8 cellular contexts compared by ENCODE assay signal in genomic region chr20:57390604-57391438, GRCh38. TPM values are rescaled to one million over a fixed set of nuclear protein-coding genes. Genes with fewer than 3 reads are reported as not detected.
DNase-seq lines count a peak whose midpoint lies in the region; ATAC-seq and TF ChIP-seq lines count a peak whose summit lies in the region.

RBM38 (plus strand) TSS chr20:57391396; CDS start chr20:57391582, 186 bp downstream.

- DNase-seq in CMK (ENCODE audit: low read depth) = peak; percentile 72
- peak; percentile 74 for DNase-seq in HT-29 (ENCODE audit: low spot score)
- DNase-seq in SJSA1 (ENCODE audit: low read depth in 1 of 2, low spot score in 2 of 2) = peak in 1 of 2 experiments; percentile 61
- DNase-seq in activated naive CD4-positive, alpha-beta T cell treated with anti-CD3 and anti-CD28 coated beads, Interleukin-2, amount 10 ng/mL, durations not matched to agents 7 days and 5 days = peak; percentile 80
- DNase-seq in globus pallidus (ENCODE audit: low spot score) = peak; percentile 78
- DNase-seq in omental fat pad (ENCODE audit: low spot score) = no peak

- CTCF ChIA-PET in activated naive CD4-positive, alpha-beta T cell treated with anti-CD3 and anti-CD28 coated beads, Interleukin-2, amount 10 ng/mL, durations not matched to agents 7 days and 5 days (lab: Charles Lee) = interaction anchor here (1.1 to 1.9 kb wide), 8 partner anchors 9 to 108 kb away, joined by 3 to 8 read pairs (median 5); no protein-coding TSS in a partner anchor

- ATAC-seq in GM19438 (IDR thresholded peaks at IDR 0.05; ENCODE audit: low read depth, unreplicated experiment) (peak; percentile 41), omental fat pad (ENCODE audit: low FRiP score) (peak; percentile 83)

- H3K9me3 ChIP-seq in SJSA1 (replicated peaks) = no peaks in the 10 kb centered on the region

- no peaks in the 10 kb centered on the region for H3K27me3 Mint-ChIP-seq in activated naive CD4-positive, alpha-beta T cell treated with anti-CD3 and anti-CD28 coated beads, Interleukin-2, amount 10 ng/mL, durations not matched to agents 7 days and 5 days

- no peaks in the 10 kb centered on the region for H3K27me3 ChIP-seq in SJSA1 (replicated peaks)

- H3K36me3 ChIP-seq in SJSA1 = peaks cover 24% of the 10 kb centered on the region

- H3K27ac Mint-ChIP-seq in activated naive CD4-positive, alpha-beta T cell treated with anti-CD3 and anti-CD28 coated beads, Interleukin-2, amount 10 ng/mL, durations not matched to agents 7 days and 5 days = peak within 1 kb of the TSS; percentile 95

- peak within 1 kb of the TSS; percentile 97 for H3K4me3 Mint-ChIP-seq in activated naive CD4-positive, alpha-beta T cell treated with anti-CD3 and anti-CD28 coated beads, Interleukin-2, amount 10 ng/mL, durations not matched to agents 7 days and 5 days

- peaks cover 49% of the 10 kb centered on the region for H3K4me1 Mint-ChIP-seq in activated naive CD4-positive, alpha-beta T cell treated with anti-CD3 and anti-CD28 coated beads, Interleukin-2, amount 10 ng/mL, durations not matched to agents 7 days and 5 days

- H3K4me1 ChIP-seq in SJSA1 (replicated peaks) = peaks cover 29% of the 10 kb centered on the region

- peak within 1 kb of the TSS; percentile 72 for H3K4me3 ChIP-seq in SJSA1

- no peak for TF ChIP-seq CTCF in omental fat pad (IDR thresholded peaks at IDR 0.05)

- H3K36me3 Mint-ChIP-seq in activated naive CD4-positive, alpha-beta T cell treated with anti-CD3 and anti-CD28 coated beads, Interleukin-2, amount 10 ng/mL, durations not matched to agents 7 days and 5 days = peaks cover 37% of the 10 kb centered on the region

- no peak within 1 kb of the TSS; the same call in 1 of the 2 replicates for H3K27ac ChIP-seq in SJSA1
- H3K27ac ChIP-seq in temporal lobe (ENCODE audit: low read depth, low read length) = peak within 1 kb of the TSS; percentile 27

- H3K9me3 Mint-ChIP-seq in activated naive CD4-positive, alpha-beta T cell treated with anti-CD3 and anti-CD28 coated beads, Interleukin-2, amount 10 ng/mL, durations not matched to agents 7 days and 5 days = no peaks in the 10 kb centered on the region

RNA-seq across cellular contexts. Expression of gene RBM38, which starts in this region (rescaled TPM):
- 98.7 and 102 TPM in 2 replicates for total RNA-seq in HT-29 (2014; rRNA removed; shearing (Covaris generic))
- 14.1 and 20.8 TPM in 2 replicates for total RNA-seq in SJSA1 (2014; rRNA removed; shearing (Covaris generic))
- 10 to 100 TPM in 3 of 4 donors, 1 to 10 TPM in 1; 4.6 to 18.0 (median 10.6) TPM for total RNA-seq in omental fat pad
- 6.6 TPM for total RNA-seq in temporal lobe
